Comparison of ENCODE assay signal across 20 cellular contexts in genomic region chr22:29633514-29634312, GRCh38. TPM values are rescaled to one million over a fixed set of nuclear protein-coding genes. Genes with fewer than 3 reads are reported as not detected.
DNase-seq lines count a peak whose midpoint lies in the region; ATAC-seq, FAIRE-seq and TF ChIP-seq lines count a peak whose summit lies in the region.
"Had no signal": no experiment of that assay in that cellular context is flagged by ENCODE, and none has a peak within 500 bp of the region (broad histone marks: within the 10 kb centered on the region; RNA-seq: fewer than 3 reads in every experiment).

No MANE protein-coding gene starts in this region.

- intact Hi-C loops in CD14-positive monocyte (cut with micrococcal nuclease), result loop anchor here (10.0 kb wide), 1 partner anchor 371 kb away; no protein-coding TSS in a partner anchor
- intact Hi-C loops in endothelial cell of umbilical vein (cut with micrococcal nuclease), result loop anchor here (1.0 kb wide), 3 partner anchors 8 to 43 kb away; partner anchors contain the start of gene NF2

- peaks cover 21% of the 10 kb centered on the region for H3K4me1 Mint-ChIP-seq in CD14-positive monocyte
- H3K4me1 Mint-ChIP-seq in stimulated activated naive B cell treated with anti-CD40 and anti-IgM and Interleukin-4, amounts not matched to agents 10 μg/mL and 1 μg/mL and 100 μg/mL, for 72 hours, result peaks cover 16 to 31% of the 10 kb centered on the region in 2 donors

- no peak overlapping the region for H3K9ac ChIP-seq in GM23248
- H3K9ac ChIP-seq in endothelial cell of umbilical vein (replicated peaks; ENCODE audit: extremely low read depth, insufficient read depth, low read length), result peak overlapping the region; percentile 24

- H3K79me2 ChIP-seq in GM23248 (ENCODE audit: insufficient read depth), result peaks cover 100% of the 10 kb centered on the region
- peaks cover 71% of the 10 kb centered on the region for H3K79me2 ChIP-seq in endothelial cell of umbilical vein (ENCODE audit: control insufficient read depth, insufficient read depth, low read length)

- no peak for TF ChIP-seq POLR2A in endothelial cell of umbilical vein (IDR thresholded peaks at IDR 0.05; ENCODE audit: low read depth, low read length)

- peak overlapping the region in 4 of 7 donors; percentile 5 to 74 (median 19) for H3K27ac Mint-ChIP-seq in CD14-positive monocyte
- no peak overlapping the region for H3K27ac Mint-ChIP-seq in stimulated activated naive B cell treated with anti-CD40 and anti-IgM and Interleukin-4, amounts not matched to agents 10 μg/mL and 1 μg/mL and 100 μg/mL, for 72 hours
- H3K27ac Mint-ChIP-seq: activated B cell treated with CpG ODN at 0.5 μM for 24 hours had no signal

- H3F3A ChIP-seq in GM23248 (ENCODE audit: insufficient read depth), result peaks cover 32% of the 10 kb centered on the region; the same call in 1 of the 2 replicates

- H3K9me3 ChIP-seq in GM23248 (ENCODE audit: low read depth) (no peaks in the 10 kb centered on the region), SJSA1 (replicated peaks) (no peaks in the 10 kb centered on the region), endothelial cell of umbilical vein (replicated peaks; ENCODE audit: control insufficient read depth, insufficient read depth, low read length) (no peaks in the 10 kb centered on the region)

- H3K36me3 ChIP-seq in GM23248 (ENCODE audit: low read depth), result peaks cover 3% of the 10 kb centered on the region; the same call in 1 of the 2 replicates
- H3K36me3 ChIP-seq in SJSA1, result peaks cover 24% of the 10 kb centered on the region
- peaks cover 2 to 3% of the 10 kb centered on the region in 2 experiments for H3K36me3 ChIP-seq in endothelial cell of umbilical vein (ENCODE audit: control insufficient read depth in 2 of 2, extremely low read depth in 1 of 2, insufficient read depth in 2 of 2, low read length in 2 of 2)

- POLR2A ChIA-PET in endothelial cell of umbilical vein (lab: Charles Lee), result no interaction called here

- whole genome bisulfite sequencing in GM23248 (ENCODE audit: low coverage in 1 of 2, low lambda C conversion rate in 2 of 2, missing lambda C conversion rate in 2 of 2), 2 experiments, result 42 to 49% methylated on average over 6 of the region's 6 CpGs

- H3K4me3 Mint-ChIP-seq in CD14-positive monocyte, result no peak overlapping the region
- H3K4me3 Mint-ChIP-seq in stimulated activated naive B cell treated with anti-CD40 and anti-IgM and Interleukin-4, amounts not matched to agents 10 μg/mL and 1 μg/mL and 100 μg/mL, for 72 hours, result no peak overlapping the region
- H3K4me3 Mint-ChIP-seq: activated B cell treated with CpG ODN at 0.5 μM for 24 hours had no signal

- peak; percentile 92 for FAIRE-seq in endothelial cell of umbilical vein (lab: Jason Lieb, UNC)
- FAIRE-seq: GM18507, islet of Langerhans had no signal

- H4K20me1 ChIP-seq in GM23248 (ENCODE audit: insufficient read depth) (no peaks in the 10 kb centered on the region), endothelial cell of umbilical vein (replicated peaks; ENCODE audit: control insufficient read depth, extremely low read depth, insufficient read depth, low read length) (no peaks in the 10 kb centered on the region)

- CTCF ChIA-PET in endothelial cell of umbilical vein (lab: Charles Lee), result interaction anchor here (0.7 to 4.3 kb wide), 14 partner anchors 7 to 456 kb away, joined by 3 to 57 read pairs (median 6); no protein-coding TSS in a partner anchor

- H3K36me3 Mint-ChIP-seq in CD14-positive monocyte, result peaks cover 18 to 20% of the 10 kb centered on the region in 2 donors
- peaks cover 9 to 16% of the 10 kb centered on the region in 2 donors for H3K36me3 Mint-ChIP-seq in stimulated activated naive B cell treated with anti-CD40 and anti-IgM and Interleukin-4, amounts not matched to agents 10 μg/mL and 1 μg/mL and 100 μg/mL, for 72 hours

- TF ChIP-seq CTCF in CD14-positive monocyte (IDR thresholded peaks at IDR 0.05) (no peak), endothelial cell of umbilical vein (IDR thresholded peaks at IDR 0.05; ENCODE audit: extremely low read depth in 1 of 2, insufficient read depth in 1 of 2, low read depth in 1 of 2, low read length in 2 of 2) (no peak)

- no peaks in the 10 kb centered on the region for H3K9me2 ChIP-seq in GM23248 (ENCODE audit: insufficient read depth)

- peak overlapping the region; percentile 5; the same call in 1 of the 2 replicates for H3K4me3 ChIP-seq in GM23248
- H3K4me3 ChIP-seq in SJSA1, result no peak overlapping the region
- H3K4me3 ChIP-seq in endothelial cell of umbilical vein (replicated peaks in 1 of 3; ENCODE audit: insufficient read depth in 1 of 3, low read depth in 1 of 3, low read length in 3 of 3), result peak overlapping the region in 1 of 3 experiments; percentile 15
- H3K4me3 ChIP-seq: dorsolateral prefrontal cortex had no signal

- H3K27me3 ChIP-seq in GM23248 (replicated peaks; ENCODE audit: insufficient read depth), result no peaks in the 10 kb centered on the region
- H3K27me3 ChIP-seq in SJSA1 (replicated peaks), result no peaks in the 10 kb centered on the region
- H3K27me3 ChIP-seq in endothelial cell of umbilical vein (ENCODE audit: control insufficient read depth in 2 of 2, insufficient read depth in 2 of 2, low read length in 2 of 2), result no peaks in the 10 kb centered on the region
- H3K27me3 ChIP-seq: dorsolateral prefrontal cortex had no signal

- peaks cover 0 to 3% (median 0%) of the 10 kb centered on the region in 7 donors for H3K9me3 Mint-ChIP-seq in CD14-positive monocyte
- H3K9me3 Mint-ChIP-seq in stimulated activated naive B cell treated with anti-CD40 and anti-IgM and Interleukin-4, amounts not matched to agents 10 μg/mL and 1 μg/mL and 100 μg/mL, for 72 hours, result no peaks in the 10 kb centered on the region
- H3K9me3 Mint-ChIP-seq: activated B cell treated with CpG ODN at 0.5 μM for 24 hours had no signal

- H3K4me1 ChIP-seq in GM23248 (ENCODE audit: insufficient read depth), result peaks cover 22% of the 10 kb centered on the region
- peaks cover 55% of the 10 kb centered on the region for H3K4me1 ChIP-seq in SJSA1 (replicated peaks)
- H3K4me1 ChIP-seq in endothelial cell of umbilical vein (ENCODE audit: control insufficient read depth, extremely low read depth, insufficient read depth, low read length), result peaks cover 71% of the 10 kb centered on the region

- dilution Hi-C loops in endothelial cell of umbilical vein (cut with MboI; ENCODE audit: extremely low pct_ligation_motif_present, low sequenced_read_pairs), result no loop called here

- in situ Hi-C loops in GM23248 (cut with MboI), result no loop called here

- no peak for DNase-seq in CD14-positive monocyte (ENCODE audit: low spot score)
- DNase-seq in GM23248, result peak; percentile 28
- DNase-seq in SJSA1 (ENCODE audit: low read depth in 1 of 2, low spot score in 2 of 2), result peak; percentile 52 to 64
- DNase-seq in endothelial cell of umbilical vein (ENCODE audit: low read depth, low spot score), result peak; percentile 84
- DNase-seq in SHP77 treated with DMSO at 0.1 percent for 48 hours (lab: John Stamatoyannopoulos, UW), result no peak
- no peak for DNase-seq in stimulated activated naive B cell treated with anti-CD40 and anti-IgM and Interleukin-4, amounts not matched to agents 10 μg/mL and 1 μg/mL and 100 μg/mL, for 72 hours
- DNase-seq: activated B cell treated with CpG ODN at 0.5 μM for 24 hours; activated CD8-positive, alpha-beta memory T cell treated with anti-CD3 and anti-CD28 coated beads for 24 hours; activated T-cell treated with anti-CD3 and anti-CD28 coated beads, Interleukin-2, amount 50 U/mL, for 48 hours; dorsolateral prefrontal cortex; foreskin melanocyte; hippocampal formation; NCI-H1048; NCI-H2029; NCI-H226; stimulated activated CD8-positive, alpha-beta memory T cell treated with anti-CD3 and anti-CD28 coated beads, Interleukin-4, amount 100 ng/mL, for 48 hours had no signal

- peaks cover 0 to 2% (median 0%) of the 10 kb centered on the region in 3 donors for H3K27me3 Mint-ChIP-seq in CD14-positive monocyte (ENCODE audit: low read depth in 3 of 3)
- H3K27me3 Mint-ChIP-seq in stimulated activated naive B cell treated with anti-CD40 and anti-IgM and Interleukin-4, amounts not matched to agents 10 μg/mL and 1 μg/mL and 100 μg/mL, for 72 hours, result no peaks in the 10 kb centered on the region
- H3K27me3 Mint-ChIP-seq: activated B cell treated with CpG ODN at 0.5 μM for 24 hours had no signal

- H2AFZ ChIP-seq in GM23248 (no peak overlapping the region), endothelial cell of umbilical vein (ENCODE audit: low read depth, low read length) (no peak overlapping the region)

- H3K9me1 ChIP-seq in endothelial cell of umbilical vein (replicated peaks; ENCODE audit: control insufficient read depth, extremely low read depth, insufficient read depth, low read length), result no peaks in the 10 kb centered on the region

- no peak for ATAC-seq in GM18502 (IDR thresholded peaks at IDR 0.05; ENCODE audit: poor library complexity, unreplicated experiment)
- ATAC-seq in HG02623 (IDR thresholded peaks at IDR 0.05; ENCODE audit: unreplicated experiment), result no peak
- no peak for ATAC-seq in stimulated activated naive B cell treated with anti-CD40 and anti-IgM and Interleukin-4, amounts not matched to agents 10 μg/mL and 1 μg/mL and 100 μg/mL, for 72 hours (replicated peaks)

- BruUV-seq in endothelial cell of umbilical vein (replicated peaks; lab: Mats Ljungman, UMichigan), result TSS peak; percentile 70

- H3K4me2 ChIP-seq in GM23248 (ENCODE audit: unreplicated experiment), result peak overlapping the region; percentile 50
- peak overlapping the region; percentile 81 for H3K4me2 ChIP-seq in endothelial cell of umbilical vein (ENCODE audit: insufficient read depth, low read length)

- H3K27ac ChIP-seq in GM23248, result no peak overlapping the region
- H3K27ac ChIP-seq in SJSA1, result peak overlapping the region; percentile 65
- H3K27ac ChIP-seq in endothelial cell of umbilical vein (ENCODE audit: insufficient read depth, low read depth, low read length), result peak overlapping the region; percentile 85
- H3K27ac ChIP-seq: dorsolateral prefrontal cortex had no signal

RNA-seq across cellular contexts. Expression of gene NF2, which starts 30.3 kb away (rescaled TPM):
- 10 to 100 TPM in 1 of 2 donors, 1 to 10 TPM in 1; 7.7 to 15.5 TPM for polyA plus RNA-seq in CD14-positive monocyte
- total RNA-seq in GM23248 (2014; rRNA removed; shearing (Covaris generic)), result 109 and 111 TPM in 2 replicates
- 62.9 and 71.8 TPM in 2 replicates for polyA plus RNA-seq in GM23248 (2016; fragmentation: Nextera tagmentation; extraction: Ambion mirVana)
- total RNA-seq in SJSA1 (2014; rRNA removed; shearing (Covaris generic)), result 105 and 151 TPM in 2 replicates
- total RNA-seq in endothelial cell of umbilical vein, result 114 and 115 TPM in 2 replicates
- polyA plus RNA-seq in endothelial cell of umbilical vein, result 27.8 and 33.8 TPM in 2 replicates
- polyA plus RNA-seq in endothelial cell of umbilical vein (2011; cell fraction: cytosol; rRNA removed), result 34.5 and 37.1 TPM in 2 replicates
- 30.8 and 43.2 TPM in 2 replicates for polyA plus RNA-seq in endothelial cell of umbilical vein (2011; cell fraction: nucleus; rRNA removed)
- polyA plus RNA-seq in endothelial cell of umbilical vein (2012), result 30.4 and 40.0 TPM in 2 replicates
- 64.5 and 65.3 TPM in 2 replicates for polyA minus RNA-seq in endothelial cell of umbilical vein
- 18.5 TPM for polyA minus RNA-seq in endothelial cell of umbilical vein (2011; cell fraction: cytosol; rRNA and poly(A)+ RNA removed)
- 31.3 and 39.8 TPM in 2 replicates for polyA minus RNA-seq in endothelial cell of umbilical vein (2011; cell fraction: nucleus; rRNA and poly(A)+ RNA removed)

RNA-seq across cellular contexts. Expression of gene NIPSNAP1, which starts 52.8 kb away (rescaled TPM):
- polyA plus RNA-seq in CD14-positive monocyte (10 to 100 TPM in 1 of 2 donors, 1 to 10 TPM in 1; 9.9 to 10.4 TPM), GM23248 (2016; fragmentation: Nextera tagmentation; extraction: Ambion mirVana) (39.3 and 40.5 TPM in 2 replicates), endothelial cell of umbilical vein (36.6 and 40.0 TPM in 2 replicates)
- total RNA-seq in GM23248 (2014; rRNA removed; shearing (Covaris generic)), result 32.0 and 47.2 TPM in 2 replicates
- 29.4 and 34.5 TPM in 2 replicates for total RNA-seq in SJSA1 (2014; rRNA removed; shearing (Covaris generic))
- 51.2 and 51.3 TPM in 2 replicates for total RNA-seq in endothelial cell of umbilical vein
- polyA plus RNA-seq in endothelial cell of umbilical vein (2011; cell fraction: cytosol; rRNA removed), result 53.2 and 53.9 TPM in 2 replicates
- 36.6 and 42.5 TPM in 2 replicates for polyA plus RNA-seq in endothelial cell of umbilical vein (2011; cell fraction: nucleus; rRNA removed)
- 43.8 and 46.6 TPM in 2 replicates for polyA plus RNA-seq in endothelial cell of umbilical vein (2012)
- 35.5 and 38.3 TPM in 2 replicates for polyA minus RNA-seq in endothelial cell of umbilical vein
- polyA minus RNA-seq in endothelial cell of umbilical vein (2011; cell fraction: cytosol; rRNA and poly(A)+ RNA removed), result 10.8 TPM
- 9.3 and 12.0 TPM in 2 replicates for polyA minus RNA-seq in endothelial cell of umbilical vein (2011; cell fraction: nucleus; rRNA and poly(A)+ RNA removed)

Comparison
In these comparisons a context has a peak if more than half of its experiments do, and no peak if none do; other contexts are left out.
1. DNase-seq: peak in GM23248 (single experiment), SJSA1 (2 of 2) and endothelial cell of umbilical vein (single experiment); none in CD14-positive monocyte (single experiment), SHP77 treated with DMSO at 0.1 percent for 48 hours (single experiment) and stimulated activated naive B cell treated with anti-CD40 and anti-IgM and Interleukin-4, amounts not matched to agents 10 μg/mL and 1 μg/mL and 100 μg/mL, for 72 hours (single experiment).